20 cellular contexts compared by ENCODE assay signal in genomic region chr5:56288880-56289601, GRCh38. TPM values are rescaled to one million over a fixed set of nuclear protein-coding genes. Genes with fewer than 3 reads are reported as not detected.
DNase-seq lines count a peak whose midpoint lies in the region; ATAC-seq, FAIRE-seq and TF ChIP-seq lines count a peak whose summit lies in the region.
"Had no signal": no experiment of that assay in that cellular context is flagged by ENCODE, and none has a peak within 500 bp of the region (broad histone marks: within the 10 kb centered on the region; RNA-seq: fewer than 3 reads in every experiment).

No MANE protein-coding gene starts in this region.

- dilution Hi-C loops in mammary epithelial cell (cut with HindIII; ENCODE audit: low sequenced_read_pairs) = loop anchor here (25.0 kb wide), 1 partner anchor 523 kb away; the partner anchor contains the start of gene MAP3K1

- H3K9ac ChIP-seq in mammary epithelial cell (ENCODE audit: insufficient read depth, low read length) = no peak overlapping the region

- no TSS peak for BruUV-seq in mammary epithelial cell (replicated peaks; lab: Mats Ljungman, UMichigan)

- H3K4me3 ChIP-seq in pancreas (no peak overlapping the region), mammary epithelial cell (replicated peaks in 1 of 3; ENCODE audit: insufficient read depth in 1 of 3, low read depth in 2 of 3, low read length in 3 of 3) (no peak overlapping the region)
- H3K4me3 ChIP-seq: PC-9, SK-N-MC had no signal

- H3K4me2 ChIP-seq in mammary epithelial cell (ENCODE audit: insufficient read depth, low read depth, low read length) = no peak overlapping the region
- H3K4me2 ChIP-seq: PC-9 had no signal

- no peaks in the 10 kb centered on the region for H3K9me3 ChIP-seq in pancreas
- no peaks in the 10 kb centered on the region for H3K9me3 ChIP-seq in mammary epithelial cell (replicated peaks; ENCODE audit: insufficient read depth, low read length)

- DNase-seq in Right ventricle myocardium inferior (ENCODE audit: missing footprints) = no peak
- no peak for DNase-seq in cardiac septum (ENCODE audit: low spot score)
- DNase-seq in NCI-H774 (lab: John Stamatoyannopoulos, UW) = peak; percentile 13
- peak; percentile 81 to 82 for DNase-seq in erythroblast (lab: John Stamatoyannopoulos, UW)
- DNase-seq in pancreas = peak in 3 of 6 donors; percentile 40 to 68 (median 63)
- no peak for DNase-seq in dermis blood vessel endothelial cell
- no peak for DNase-seq in A172 (ENCODE audit: low spot score)
- DNase-seq in mammary epithelial cell = no peak
- DNase-seq: AML-193; CD4-positive, alpha-beta T cell; DMS79 treated with DMSO at 0.1 percent for 48 hours; Karpas-422; NCI-H2081 treated with DMSO at 0.1 percent for 48 hours; NCI-H510A treated with DMSO at 0.1 percent for 48 hours; PC-9; T-cell had no signal

- in situ Hi-C loops in mammary epithelial cell (cut with MboI; ENCODE audit: low sequenced_read_pairs in 2 of 2) = no loop called here

- H3K27ac ChIP-seq in pancreas (peak overlapping the region in 3 of 4 donors; percentile 36 to 75 (median 38)), mammary epithelial cell (ENCODE audit: insufficient read depth, low read depth, low read length) (no peak overlapping the region)
- H3K27ac ChIP-seq: PC-9, SK-N-MC had no signal

- no peaks in the 10 kb centered on the region for H3K79me2 ChIP-seq in mammary epithelial cell (ENCODE audit: insufficient read depth, low read length)

- H3K27me3 ChIP-seq in pancreas (no peaks in the 10 kb centered on the region), mammary epithelial cell (ENCODE audit: insufficient read depth, low read length) (no peaks in the 10 kb centered on the region)

- no peak for FAIRE-seq in pancreas (lab: Jason Lieb, UNC)
- FAIRE-seq: G401.6, GM12891 had no signal

- H3K36me3 ChIP-seq in pancreas = no peaks in the 10 kb centered on the region
- H3K36me3 ChIP-seq in mammary epithelial cell (ENCODE audit: insufficient read depth, low read length) = no peaks in the 10 kb centered on the region

- TF ChIP-seq CTCF in pancreas (IDR thresholded peaks at IDR 0.05) = no peak
- no peak for TF ChIP-seq CTCF in mammary epithelial cell (conservative IDR thresholded peaks at IDR 0.05 in 1 of 2, IDR thresholded peaks at IDR 0.05 in 1 of 2; ENCODE audit: extremely low read depth in 1 of 2, insufficient read depth in 1 of 2, low read depth in 1 of 2, low read length in 2 of 2)

- H3K4me1 ChIP-seq in pancreas = peaks cover 16 to 26% (median 24%) of the 10 kb centered on the region in 3 donors
- no peaks in the 10 kb centered on the region for H3K4me1 ChIP-seq in mammary epithelial cell (ENCODE audit: insufficient read depth, low read length)

- no peak overlapping the region for H2AFZ ChIP-seq in mammary epithelial cell (ENCODE audit: low read depth, low read length)
- H2AFZ ChIP-seq: PC-9 had no signal

- no peak for TF ChIP-seq POLR2A in erythroblast (IDR thresholded peaks at IDR 0.05; ENCODE audit: low read length)

- 28 to 30% methylated on average over 4 of the region's 4 CpGs for WGBS in pancreas, 2 donors
- 93% methylated on average over 4 of the region's 4 CpGs for WGBS in mammary epithelial cell (ENCODE audit: low coverage, missing lambda C conversion rate)

- intact Hi-C loops in Right ventricle myocardium inferior (cut with DNase I) (loop anchor here (5.0 kb wide), 1 partner anchor 38 kb away; no protein-coding TSS in a partner anchor), cardiac septum (cut with DNase I) (loop anchor here (5.0 kb wide), 1 partner anchor 38 kb away; no protein-coding TSS in a partner anchor), pancreas (cut with DNase I) (no loop called here), mammary epithelial cell (cut with micrococcal nuclease) (no loop called here)

- peak; percentile 76 for ATAC-seq in Right ventricle myocardium inferior
- ATAC-seq in pancreas = peak; percentile 91 to 97 (median 92)
- ATAC-seq: HCT116, T-cell had no signal

- CTCF ChIA-PET in mammary epithelial cell (lab: Charles Lee; ENCODE audit: low non-redundant PET) = no interaction called here

- H4K20me1 ChIP-seq in mammary epithelial cell (ENCODE audit: insufficient read depth, low read length) = no peaks in the 10 kb centered on the region

RNA-seq across cellular contexts. Expression of gene ANKRD55, which starts 55.9 kb away (rescaled TPM):
- not detected for total RNA-seq in Right ventricle myocardium inferior
- not detected for total RNA-seq in cardiac septum
- under 1 TPM in 1 of 6 donors, not detected in 5; 0.06 TPM for total RNA-seq in pancreas
- polyA plus RNA-seq in pancreas = not detected
- 1.2 and 3.2 TPM in 2 replicates for total RNA-seq in dermis blood vessel endothelial cell
- not detected in 2 replicates for total RNA-seq in A172 (2014; rRNA removed; shearing (Covaris generic))
- total RNA-seq in mammary epithelial cell = not detected
- polyA plus RNA-seq in mammary epithelial cell = not detected
- polyA minus RNA-seq in mammary epithelial cell = not detected
- total RNA-seq: PC-9 had no signal

Comparison
In these comparisons a context has a peak if more than half of its experiments do, and no peak if none do; other contexts are left out.
1. DNase-seq: peak in NCI-H774 (single experiment) and erythroblast (2 of 2); none in Right ventricle myocardium inferior (single experiment), cardiac septum (single experiment), dermis blood vessel endothelial cell (single experiment), A172 (single experiment) and mammary epithelial cell (single experiment).
2. intact Hi-C loops: an anchor here in Right ventricle myocardium inferior (5.0 kb wide) and cardiac septum (5.0 kb wide); none called in pancreas and mammary epithelial cell.